9 cellular contexts compared by ENCODE assay signal in genomic region chr5:56617998-56618397, GRCh38.
"Had no signal": no experiment of that assay in that cellular context is flagged by ENCODE, and none has a peak within 500 bp of the region (broad histone marks: within the 10 kb centered on the region; RNA-seq: fewer than 3 reads in every experiment).

No MANE protein-coding gene starts in this region.

- H3K9ac ChIP-seq: GM23248 had no signal

- H3K27ac ChIP-seq: GM23248, HL-60 had no signal

- DNase-seq: GM23248, GOT3, H7, HFFc6, IMR-90 had no signal

- FAIRE-seq: K562 had no signal

- H3K36me3 ChIP-seq: HAP-1 had no signal

- ATAC-seq: HCT116, K562 had no signal

- H2AFZ ChIP-seq: GM23248 had no signal

- H3K4me3 ChIP-seq: GM23248, HAP-1, K562 had no signal
